1 cellular context compared by ENCODE assay signal in the genomic region with DNA sequence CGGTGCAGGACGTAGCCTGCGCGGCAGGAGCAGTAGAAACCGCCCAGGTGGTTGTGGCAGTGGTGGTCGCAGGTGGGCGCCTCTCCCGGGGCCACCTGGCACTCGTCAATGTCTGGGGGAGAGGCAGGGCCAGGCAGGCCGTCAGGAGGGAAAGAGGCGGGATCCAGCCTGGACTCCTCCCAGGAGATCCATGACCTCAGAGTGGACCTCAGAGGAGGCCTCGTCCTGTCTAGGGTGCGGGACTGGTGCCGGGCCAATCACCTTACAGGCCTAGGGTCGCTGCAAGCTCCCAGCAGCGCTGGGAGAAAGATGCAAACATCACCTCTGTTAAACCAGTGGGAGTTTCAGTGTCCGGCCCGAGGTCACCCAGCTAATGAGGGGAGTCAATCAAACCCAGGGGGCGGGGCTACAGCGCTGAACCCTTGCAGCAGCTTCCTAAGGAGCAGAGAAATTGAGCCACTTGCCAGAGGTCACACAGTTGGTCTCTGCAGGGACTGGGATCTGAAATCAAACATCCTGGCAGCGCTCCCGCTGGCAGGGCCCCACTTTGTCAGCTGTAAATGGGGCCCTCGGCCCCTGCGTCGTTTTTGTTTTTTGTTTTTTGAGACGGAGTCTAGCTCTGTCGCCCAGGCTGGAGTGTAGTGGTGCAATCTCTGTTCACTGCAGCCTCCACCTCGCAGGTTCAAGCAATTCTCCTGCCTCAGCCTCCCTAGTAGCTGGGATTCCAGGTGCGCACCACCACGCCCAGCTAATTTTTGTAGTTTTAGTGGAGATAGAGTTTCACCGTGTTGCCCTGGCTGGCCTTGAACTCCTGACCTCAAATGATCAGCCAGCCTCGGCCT.
TF ChIP-seq lines count a peak whose summit lies in the region.

No MANE protein-coding gene starts in this region.

TF ChIP-seq in K562, 482 proteins besides CTCF, POLR2A, EP300 and RAD21 (continued from another document):
- TF ChIP-seq, protein P1, sequence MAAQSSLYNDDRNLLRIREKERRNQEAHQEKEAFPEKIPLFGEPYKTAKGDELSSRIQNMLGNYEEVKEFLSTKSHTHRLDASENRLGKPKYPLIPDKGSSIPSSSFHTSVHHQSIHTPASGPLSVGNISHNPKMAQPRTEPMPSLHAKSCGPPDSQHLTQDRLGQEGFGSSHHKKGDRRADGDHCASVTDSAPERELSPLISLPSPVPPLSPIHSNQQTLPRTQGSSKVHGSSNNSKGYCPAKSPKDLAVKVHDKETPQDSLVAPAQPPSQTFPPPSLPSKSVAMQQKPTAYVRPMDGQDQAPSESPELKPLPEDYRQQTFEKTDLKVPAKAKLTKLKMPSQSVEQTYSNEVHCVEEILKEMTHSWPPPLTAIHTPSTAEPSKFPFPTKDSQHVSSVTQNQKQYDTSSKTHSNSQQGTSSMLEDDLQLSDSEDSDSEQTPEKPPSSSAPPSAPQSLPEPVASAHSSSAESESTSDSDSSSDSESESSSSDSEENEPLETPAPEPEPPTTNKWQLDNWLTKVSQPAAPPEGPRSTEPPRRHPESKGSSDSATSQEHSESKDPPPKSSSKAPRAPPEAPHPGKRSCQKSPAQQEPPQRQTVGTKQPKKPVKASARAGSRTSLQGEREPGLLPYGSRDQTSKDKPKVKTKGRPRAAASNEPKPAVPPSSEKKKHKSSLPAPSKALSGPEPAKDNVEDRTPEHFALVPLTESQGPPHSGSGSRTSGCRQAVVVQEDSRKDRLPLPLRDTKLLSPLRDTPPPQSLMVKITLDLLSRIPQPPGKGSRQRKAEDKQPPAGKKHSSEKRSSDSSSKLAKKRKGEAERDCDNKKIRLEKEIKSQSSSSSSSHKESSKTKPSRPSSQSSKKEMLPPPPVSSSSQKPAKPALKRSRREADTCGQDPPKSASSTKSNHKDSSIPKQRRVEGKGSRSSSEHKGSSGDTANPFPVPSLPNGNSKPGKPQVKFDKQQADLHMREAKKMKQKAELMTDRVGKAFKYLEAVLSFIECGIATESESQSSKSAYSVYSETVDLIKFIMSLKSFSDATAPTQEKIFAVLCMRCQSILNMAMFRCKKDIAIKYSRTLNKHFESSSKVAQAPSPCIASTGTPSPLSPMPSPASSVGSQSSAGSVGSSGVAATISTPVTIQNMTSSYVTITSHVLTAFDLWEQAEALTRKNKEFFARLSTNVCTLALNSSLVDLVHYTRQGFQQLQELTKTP (IDR thresholded peaks at IDR 0.05; ENCODE audit: low read depth in 1 of 2, partially characterized antibody in 2 of 2), result no peak
- TF ChIP-seq HIVEP1 (CRISPR knock-in tag; IDR thresholded peaks at IDR 0.05) (no peak), RBM39 (optimal IDR thresholded peaks at IDR 0.05; ENCODE audit: low read depth, low read length) (no peak), MECOM (CRISPR knock-in tag; IDR thresholded peaks at IDR 0.05) (no peak), ETV1 (tag; conservative IDR thresholded peaks at IDR 0.05; ENCODE audit: low read depth) (no peak), MXI1 (IDR thresholded peaks at IDR 0.05; ENCODE audit: low read depth, low read length) (no peak), TSC22D4 (tag; IDR thresholded peaks at IDR 0.05) (no peak), MEIS2 (IDR thresholded peaks at IDR 0.05; ENCODE audit: partially characterized antibody) (peak; percentile 80), KAT7 (CRISPR knock-in tag; IDR thresholded peaks at IDR 0.05; ENCODE audit: borderline replicate concordance) (no peak), HNRNPLL (IDR thresholded peaks at IDR 0.05; ENCODE audit: low read depth, low read length, poor library complexity, severe bottlenecking) (no peak), ZNF444 (CRISPR knock-in tag; IDR thresholded peaks at IDR 0.05) (no peak), TEAD4 (IDR thresholded peaks at IDR 0.05; ENCODE audit: low read length) (no peak), TEAD4 (CRISPR knock-in tag; IDR thresholded peaks at IDR 0.05; ENCODE audit: borderline replicate concordance) (0 out of 2 replicates have a peak, but pooled peaks have one; percentile 32), POLR2G (IDR thresholded peaks at IDR 0.05; ENCODE audit: low read depth, low read length) (no peak), ZKSCAN1 (IDR thresholded peaks at IDR 0.05; ENCODE audit: low read depth, low read length) (no peak)
- TF ChIP-seq, protein P2, sequence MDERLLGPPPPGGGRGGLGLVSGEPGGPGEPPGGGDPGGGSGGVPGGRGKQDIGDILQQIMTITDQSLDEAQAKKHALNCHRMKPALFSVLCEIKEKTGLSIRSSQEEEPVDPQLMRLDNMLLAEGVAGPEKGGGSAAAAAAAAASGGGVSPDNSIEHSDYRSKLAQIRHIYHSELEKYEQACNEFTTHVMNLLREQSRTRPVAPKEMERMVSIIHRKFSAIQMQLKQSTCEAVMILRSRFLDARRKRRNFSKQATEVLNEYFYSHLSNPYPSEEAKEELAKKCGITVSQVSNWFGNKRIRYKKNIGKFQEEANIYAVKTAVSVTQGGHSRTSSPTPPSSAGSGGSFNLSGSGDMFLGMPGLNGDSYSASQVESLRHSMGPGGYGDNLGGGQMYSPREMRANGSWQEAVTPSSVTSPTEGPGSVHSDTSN (CRISPR knock-in tag; IDR thresholded peaks at IDR 0.05; ENCODE audit: low read depth), result peak; percentile 50
- TF ChIP-seq, protein P2 (tag; conservative IDR thresholded peaks at IDR 0.05; ENCODE audit: low read depth), result peak; percentile 85
- TF ChIP-seq, protein P3, sequence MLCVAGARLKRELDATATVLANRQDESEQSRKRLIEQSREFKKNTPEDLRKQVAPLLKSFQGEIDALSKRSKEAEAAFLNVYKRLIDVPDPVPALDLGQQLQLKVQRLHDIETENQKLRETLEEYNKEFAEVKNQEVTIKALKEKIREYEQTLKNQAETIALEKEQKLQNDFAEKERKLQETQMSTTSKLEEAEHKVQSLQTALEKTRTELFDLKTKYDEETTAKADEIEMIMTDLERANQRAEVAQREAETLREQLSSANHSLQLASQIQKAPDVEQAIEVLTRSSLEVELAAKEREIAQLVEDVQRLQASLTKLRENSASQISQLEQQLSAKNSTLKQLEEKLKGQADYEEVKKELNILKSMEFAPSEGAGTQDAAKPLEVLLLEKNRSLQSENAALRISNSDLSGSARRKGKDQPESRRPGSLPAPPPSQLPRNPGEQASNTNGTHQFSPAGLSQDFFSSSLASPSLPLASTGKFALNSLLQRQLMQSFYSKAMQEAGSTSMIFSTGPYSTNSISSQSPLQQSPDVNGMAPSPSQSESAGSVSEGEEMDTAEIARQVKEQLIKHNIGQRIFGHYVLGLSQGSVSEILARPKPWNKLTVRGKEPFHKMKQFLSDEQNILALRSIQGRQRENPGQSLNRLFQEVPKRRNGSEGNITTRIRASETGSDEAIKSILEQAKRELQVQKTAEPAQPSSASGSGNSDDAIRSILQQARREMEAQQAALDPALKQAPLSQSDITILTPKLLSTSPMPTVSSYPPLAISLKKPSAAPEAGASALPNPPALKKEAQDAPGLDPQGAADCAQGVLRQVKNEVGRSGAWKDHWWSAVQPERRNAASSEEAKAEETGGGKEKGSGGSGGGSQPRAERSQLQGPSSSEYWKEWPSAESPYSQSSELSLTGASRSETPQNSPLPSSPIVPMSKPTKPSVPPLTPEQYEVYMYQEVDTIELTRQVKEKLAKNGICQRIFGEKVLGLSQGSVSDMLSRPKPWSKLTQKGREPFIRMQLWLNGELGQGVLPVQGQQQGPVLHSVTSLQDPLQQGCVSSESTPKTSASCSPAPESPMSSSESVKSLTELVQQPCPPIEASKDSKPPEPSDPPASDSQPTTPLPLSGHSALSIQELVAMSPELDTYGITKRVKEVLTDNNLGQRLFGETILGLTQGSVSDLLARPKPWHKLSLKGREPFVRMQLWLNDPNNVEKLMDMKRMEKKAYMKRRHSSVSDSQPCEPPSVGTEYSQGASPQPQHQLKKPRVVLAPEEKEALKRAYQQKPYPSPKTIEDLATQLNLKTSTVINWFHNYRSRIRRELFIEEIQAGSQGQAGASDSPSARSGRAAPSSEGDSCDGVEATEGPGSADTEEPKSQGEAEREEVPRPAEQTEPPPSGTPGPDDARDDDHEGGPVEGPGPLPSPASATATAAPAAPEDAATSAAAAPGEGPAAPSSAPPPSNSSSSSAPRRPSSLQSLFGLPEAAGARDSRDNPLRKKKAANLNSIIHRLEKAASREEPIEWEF (CRISPR knock-in tag; IDR thresholded peaks at IDR 0.05), result no peak
- TF ChIP-seq, protein P4, sequence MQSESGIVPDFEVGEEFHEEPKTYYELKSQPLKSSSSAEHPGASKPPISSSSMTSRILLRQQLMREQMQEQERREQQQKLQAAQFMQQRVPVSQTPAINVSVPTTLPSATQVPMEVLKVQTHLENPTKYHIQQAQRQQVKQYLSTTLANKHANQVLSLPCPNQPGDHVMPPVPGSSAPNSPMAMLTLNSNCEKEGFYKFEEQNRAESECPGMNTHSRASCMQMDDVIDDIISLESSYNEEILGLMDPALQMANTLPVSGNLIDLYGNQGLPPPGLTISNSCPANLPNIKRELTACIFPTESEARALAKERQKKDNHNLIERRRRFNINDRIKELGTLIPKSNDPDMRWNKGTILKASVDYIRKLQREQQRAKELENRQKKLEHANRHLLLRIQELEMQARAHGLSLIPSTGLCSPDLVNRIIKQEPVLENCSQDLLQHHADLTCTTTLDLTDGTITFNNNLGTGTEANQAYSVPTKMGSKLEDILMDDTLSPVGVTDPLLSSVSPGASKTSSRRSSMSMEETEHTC (IDR thresholded peaks at IDR 0.05), result no peak
- TF ChIP-seq, protein P5, sequence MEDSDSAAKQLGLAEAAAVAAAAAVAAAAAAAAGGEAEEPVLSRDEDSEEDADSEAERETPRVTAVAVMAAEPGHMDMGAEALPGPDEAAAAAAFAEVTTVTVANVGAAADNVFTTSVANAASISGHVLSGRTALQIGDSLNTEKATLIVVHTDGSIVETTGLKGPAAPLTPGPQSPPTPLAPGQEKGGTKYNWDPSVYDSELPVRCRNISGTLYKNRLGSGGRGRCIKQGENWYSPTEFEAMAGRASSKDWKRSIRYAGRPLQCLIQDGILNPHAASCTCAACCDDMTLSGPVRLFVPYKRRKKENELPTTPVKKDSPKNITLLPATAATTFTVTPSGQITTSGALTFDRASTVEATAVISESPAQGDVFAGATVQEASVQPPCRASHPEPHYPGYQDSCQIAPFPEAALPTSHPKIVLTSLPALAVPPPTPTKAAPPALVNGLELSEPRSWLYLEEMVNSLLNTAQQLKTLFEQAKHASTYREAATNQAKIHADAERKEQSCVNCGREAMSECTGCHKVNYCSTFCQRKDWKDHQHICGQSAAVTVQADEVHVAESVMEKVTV (CRISPR knock-in tag; IDR thresholded peaks at IDR 0.05), result no peak
- TF ChIP-seq, protein P6, sequence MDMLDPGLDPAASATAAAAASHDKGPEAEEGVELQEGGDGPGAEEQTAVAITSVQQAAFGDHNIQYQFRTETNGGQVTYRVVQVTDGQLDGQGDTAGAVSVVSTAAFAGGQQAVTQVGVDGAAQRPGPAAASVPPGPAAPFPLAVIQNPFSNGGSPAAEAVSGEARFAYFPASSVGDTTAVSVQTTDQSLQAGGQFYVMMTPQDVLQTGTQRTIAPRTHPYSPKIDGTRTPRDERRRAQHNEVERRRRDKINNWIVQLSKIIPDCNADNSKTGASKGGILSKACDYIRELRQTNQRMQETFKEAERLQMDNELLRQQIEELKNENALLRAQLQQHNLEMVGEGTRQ (CRISPR knock-in tag; IDR thresholded peaks at IDR 0.05), result no peak
